7 cellular contexts compared by ENCODE assay signal in genomic region chr12:120230326-120230973, GRCh38. TPM values are rescaled to one million over a fixed set of nuclear protein-coding genes. Genes with fewer than 3 reads are reported as not detected.
A peak's percentile ranks its signal among the peaks of the same experiment; 100 is the strongest.
DNase-seq lines count a peak whose midpoint lies in the region; ATAC-seq, FAIRE-seq and TF ChIP-seq lines count a peak whose summit lies in the region.

No MANE protein-coding gene starts in this region.

- H3K27ac ChIP-seq in PC-9 (peak overlapping the region; percentile 99), dorsolateral prefrontal cortex (peak overlapping the region in 53 of 59 donors; percentile 24 to 94 (median 67))

- no peaks in the 10 kb centered on the region; the same call in 1 of the 2 replicates for H4K20me1 ChIP-seq in PC-9 (ENCODE audit: insufficient read depth)

- intact Hi-C loops in PC-9 (cut with micrococcal nuclease; ENCODE audit: unreplicated experiment) (no loop called here), dorsolateral prefrontal cortex (cut with DNase I) (no loop called here)

- H3K4me3 ChIP-seq in H7 (ENCODE audit: insufficient read depth, low read depth, low read length): no peak overlapping the region
- H3K4me3 ChIP-seq in PC-9: peak overlapping the region; percentile 54
- H3K4me3 ChIP-seq in dorsolateral prefrontal cortex: peak overlapping the region in 2 of 59 donors; percentile 2 to 33

- H3K4me2 ChIP-seq in PC-9: peak overlapping the region; percentile 98

- no peak for FAIRE-seq in urothelium cell line (lab: Jason Lieb, UNC)

- ATAC-seq in HG03135 (IDR thresholded peaks at IDR 0.05; ENCODE audit: unreplicated experiment): no peak

- H3F3A ChIP-seq in PC-9 (ENCODE audit: insufficient read depth, low read depth): peaks cover 56% of the 10 kb centered on the region

- no TSS peak for BruUV-seq in PC-9 (replicated peaks; lab: Mats Ljungman, UMichigan)

- H2AFZ ChIP-seq in PC-9: no peak overlapping the region

- H3K79me2 ChIP-seq in PC-9 (ENCODE audit: low read depth): peaks cover 61% of the 10 kb centered on the region

- TF ChIP-seq CTCF in PC-9 (conservative IDR thresholded peaks at IDR 0.05) (no peak), dorsolateral prefrontal cortex (IDR thresholded peaks at IDR 0.05 in 54 of 56, conservative IDR thresholded peaks at IDR 0.05 in 2 of 56; ENCODE audit: low read depth in 1 of 56, partially characterized antibody in 56 of 56) (no peak), GM10248 (IDR thresholded peaks at IDR 0.05; ENCODE audit: control extremely low read depth, extremely low read depth, low read depth, missing control alignments) (no peak)

- H3K4me1 ChIP-seq in PC-9 (replicated peaks; ENCODE audit: insufficient read depth): peaks cover 73% of the 10 kb centered on the region

- POLR2A ChIA-PET in PC-9 (lab: Charles Lee; ENCODE audit: unreplicated experiment) (interaction anchor here (0.5 to 5.5 kb wide), 11 partner anchors 12 to 73 kb away, joined by 3 to 222 read pairs (median 7); partner anchors contain the start of genes PXN, RNU4-1, RNU4-2 and RPLP0), GM10248 (lab: Yijun Ruan, JAX) (interaction anchor here (0.6 to 2.3 kb wide), 5 partner anchors 29 to 307 kb away, joined by 3 to 9 read pairs (median 6); partner anchors contain the start of genes RNU4-2 and RPLP0)

- no peaks in the 10 kb centered on the region for H3K27me3 ChIP-seq in H7 (ENCODE audit: control insufficient read depth, insufficient read depth, low read length)
- H3K27me3 ChIP-seq in PC-9 (ENCODE audit: insufficient read depth, low read depth): no peaks in the 10 kb centered on the region
- no peaks in the 10 kb centered on the region for H3K27me3 ChIP-seq in dorsolateral prefrontal cortex

- no peaks in the 10 kb centered on the region for H3K9me3 ChIP-seq in PC-9 (ENCODE audit: insufficient read depth, low read depth)

- H3K36me3 ChIP-seq in H7 (replicated peaks; ENCODE audit: control insufficient read depth, insufficient read depth, low read length): peaks cover 11% of the 10 kb centered on the region
- H3K36me3 ChIP-seq in PC-9 (ENCODE audit: low read depth): no peaks in the 10 kb centered on the region

- DNase-seq in H7: peak; percentile 94
- DNase-seq in PC-9: peak; percentile 80 to 91
- DNase-seq in dorsolateral prefrontal cortex: no peak
- DNase-seq in lung microvascular endothelial cell (ENCODE audit: low read depth in 2 of 2): peak; percentile 65 to 92
- DNase-seq in urothelium cell line (ENCODE audit: low spot score): peak; percentile 90
- no peak for DNase-seq in GM10248 (ENCODE audit: extremely low spot score)

- CTCF ChIA-PET in PC-9 (lab: Charles Lee) (interaction anchor here (0.5 to 4.5 kb wide), 7 partner anchors 27 to 70 kb away, joined by 4 to 50 read pairs (median 11); partner anchors contain the start of genes PXN and RNU4-2), GM10248 (lab: Yijun Ruan, JAX) (interaction anchor here (1.0 to 14.0 kb wide), 9 partner anchors 11 to 130 kb away, joined by 3 to 375 read pairs (median 41); partner anchors contain the start of genes PXN, RNU4-1, RNU4-2 and SIRT4)

- H3K9me2 ChIP-seq in PC-9 (ENCODE audit: insufficient read depth): no peaks in the 10 kb centered on the region

RNA-seq across cellular contexts. Expression of gene RPLP0, which starts 29.5 kb away (rescaled TPM):
- 5,486 and 6,641 TPM in 2 replicates for total RNA-seq in H7 (2014; rRNA removed; shearing (Covaris generic))
- 2,334 and 2,540 TPM in 2 replicates for total RNA-seq in PC-9 (2021)
- 100 to 1,000 TPM; 199 to 446 (median 270) TPM for total RNA-seq in dorsolateral prefrontal cortex
- 2,396 and 3,163 TPM in 2 replicates for total RNA-seq in lung microvascular endothelial cell

RNA-seq across cellular contexts. Expression of gene PXN, which starts 35.1 kb away (rescaled TPM):
- 76.1 and 89.9 TPM in 2 replicates for total RNA-seq in H7 (2014; rRNA removed; shearing (Covaris generic))
- 191 and 218 TPM in 2 replicates for total RNA-seq in PC-9 (2021)
- 10 to 100 TPM; 15.7 to 57.9 (median 32.8) TPM for total RNA-seq in dorsolateral prefrontal cortex
- 52.5 and 56.2 TPM in 2 replicates for total RNA-seq in lung microvascular endothelial cell

RNA-seq across cellular contexts. Expression of gene GCN1, which starts 35.9 kb away (rescaled TPM):
- total RNA-seq in H7 (2014; rRNA removed; shearing (Covaris generic)): 119 and 130 TPM in 2 replicates
- total RNA-seq in PC-9 (2021) (116 and 119 TPM in 2 replicates), dorsolateral prefrontal cortex (100 to 1,000 TPM in 2 of 120 experiments, 10 to 100 TPM in 118; 44.5 to 107 (median 69.9) TPM), lung microvascular endothelial cell (48.4 and 68.5 TPM in 2 replicates)

Comparison
In these comparisons a context has a peak if more than half of its experiments do, and no peak if none do; other contexts are left out.
1. DNase-seq: peak in H7 (single experiment), PC-9 (2 of 2), lung microvascular endothelial cell (2 of 2) and urothelium cell line (single experiment); none in dorsolateral prefrontal cortex (0 of 10) and GM10248 (single experiment).